Comparison of ENCODE assay signal across 1 cellular context in genomic region chr16:21260870-21261791, GRCh38.
TF ChIP-seq lines count a peak whose summit lies in the region.

No MANE protein-coding gene starts in this region.

TF ChIP-seq in HepG2, 621 proteins besides CTCF, POLR2A, EP300 and RAD21 (continued from another document and continues in another):
- TF ChIP-seq ZNF691 (CRISPR knock-in tag; IDR thresholded peaks at IDR 0.05; ENCODE audit: borderline replicate concordance, low read depth) (0 out of 2 replicates have a peak, but pooled peaks have one; percentile 65), MEIS2 (CRISPR knock-in tag; IDR thresholded peaks at IDR 0.05) (peak; percentile 87), ATF7-NPFF (CRISPR knock-in tag; IDR thresholded peaks at IDR 0.05; ENCODE audit: low read depth) (no peak), MAFF (IDR thresholded peaks at IDR 0.05; ENCODE audit: low read depth, low read length) (peak; percentile 64), ASH2L (IDR thresholded peaks at IDR 0.05; ENCODE audit: insufficient read length, low read depth, low read length) (peak; percentile 88), ZNF720 (CRISPR knock-in tag; IDR thresholded peaks at IDR 0.05) (no peak), ZBTB21 (CRISPR knock-in tag; IDR thresholded peaks at IDR 0.05) (peak; percentile 57), MLX (CRISPR knock-in tag; IDR thresholded peaks at IDR 0.05) (peak; percentile 85), ZNF775 (CRISPR knock-in tag; IDR thresholded peaks at IDR 0.05; ENCODE audit: borderline replicate concordance) (peak; percentile 87; the same call in 1 of the 2 replicates), FOXP1 (IDR thresholded peaks at IDR 0.05) (no peak), FOXP1 (CRISPR knock-in tag; IDR thresholded peaks at IDR 0.05) (peak; percentile 82; the same call in 1 of the 2 replicates), ZNF644 (CRISPR knock-in tag; IDR thresholded peaks at IDR 0.05; ENCODE audit: low read depth) (peak; percentile 96), HDAC2 (CRISPR knock-in tag; IDR thresholded peaks at IDR 0.05) (peak; percentile 99), MYPOP (CRISPR knock-in tag; IDR thresholded peaks at IDR 0.05) (peak; percentile 69), ZBTB43 (CRISPR knock-in tag; conservative IDR thresholded peaks at IDR 0.05) (peak; percentile 63; the same call in 1 of the 2 replicates), ZNF782 (CRISPR knock-in tag; IDR thresholded peaks at IDR 0.05; ENCODE audit: borderline replicate concordance) (no peak), TEAD3 (CRISPR knock-in tag; optimal IDR thresholded peaks at IDR 0.05; ENCODE audit: borderline replicate concordance) (peak; percentile 78), DMAP1 (CRISPR knock-in tag; IDR thresholded peaks at IDR 0.05) (peak; percentile 34; the same call in 1 of the 2 replicates), CREB1 (IDR thresholded peaks at IDR 0.05) (peak; percentile 73; the same call in 1 of the 2 replicates), CREB1 (CRISPR knock-in tag; IDR thresholded peaks at IDR 0.05) (peak; percentile 86), ATM (IDR thresholded peaks at IDR 0.05; ENCODE audit: borderline replicate concordance) (no peak), ZNF879 (CRISPR knock-in tag; IDR thresholded peaks at IDR 0.05) (no peak), TERF1 (CRISPR knock-in tag; IDR thresholded peaks at IDR 0.05) (no peak), PITX1 (CRISPR knock-in tag; IDR thresholded peaks at IDR 0.05) (peak; percentile 98), SCMH1 (CRISPR knock-in tag; IDR thresholded peaks at IDR 0.05; ENCODE audit: borderline replicate concordance) (no peak), MXD4 (CRISPR knock-in tag; IDR thresholded peaks at IDR 0.05) (peak; percentile 78), NR2C2 (CRISPR knock-in tag; IDR thresholded peaks at IDR 0.05; ENCODE audit: borderline replicate concordance) (peak; percentile 93), SIX4 (CRISPR knock-in tag; IDR thresholded peaks at IDR 0.05) (peak; percentile 83), XRCC5 (optimal IDR thresholded peaks at IDR 0.05; ENCODE audit: low read length) (peak; percentile 90), ARHGAP35 (CRISPR knock-in tag; IDR thresholded peaks at IDR 0.05; ENCODE audit: borderline replicate concordance) (0 out of 2 replicates have a peak, but pooled peaks have one; percentile 91), NCOR1 (IDR thresholded peaks at IDR 0.05; ENCODE audit: borderline replicate concordance, low read length) (peak; percentile 98), FOXK1 (CRISPR knock-in tag; IDR thresholded peaks at IDR 0.05; ENCODE audit: borderline replicate concordance, low read depth) (peak; percentile 75; the same call in 1 of the 2 replicates), HIVEP1 (CRISPR knock-in tag; IDR thresholded peaks at IDR 0.05) (no peak), LBX2 (CRISPR knock-in tag; IDR thresholded peaks at IDR 0.05; ENCODE audit: borderline replicate concordance) (no peak), PHF8 (CRISPR knock-in tag; IDR thresholded peaks at IDR 0.05) (peak; percentile 63; the same call in 1 of the 2 replicates), HOXA3 (CRISPR knock-in tag; IDR thresholded peaks at IDR 0.05) (peak; percentile 89), ZNF772 (CRISPR knock-in tag; IDR thresholded peaks at IDR 0.05) (peak; percentile 46; the same call in 1 of the 2 replicates), YEATS2 (CRISPR knock-in tag; IDR thresholded peaks at IDR 0.05; ENCODE audit: borderline replicate concordance) (peak; percentile 80; the same call in 1 of the 2 replicates), HINFP (CRISPR knock-in tag; IDR thresholded peaks at IDR 0.05; ENCODE audit: low read depth) (no peak; the same call in 1 of the 2 replicates), MTA1 (CRISPR knock-in tag; IDR thresholded peaks at IDR 0.05; ENCODE audit: borderline replicate concordance) (no peak; the same call in 1 of the 2 replicates), ZNF639 (CRISPR knock-in tag; conservative IDR thresholded peaks at IDR 0.05) (no peak; the same call in 1 of the 2 replicates), ZFP82 (CRISPR knock-in tag; IDR thresholded peaks at IDR 0.05; ENCODE audit: borderline replicate concordance) (peak; percentile 61; the same call in 1 of the 2 replicates), AHR (CRISPR knock-in tag; IDR thresholded peaks at IDR 0.05) (peak; percentile 87; the same call in 1 of the 2 replicates), ZNF18 (CRISPR knock-in tag; IDR thresholded peaks at IDR 0.05; ENCODE audit: insufficient replicate concordance) (peak; percentile 81), DPF2 (CRISPR knock-in tag; IDR thresholded peaks at IDR 0.05; ENCODE audit: borderline replicate concordance, low read depth) (no peak; the same call in 1 of the 2 replicates), SPEN (CRISPR knock-in tag; IDR thresholded peaks at IDR 0.05; ENCODE audit: low read depth) (peak; percentile 83; the same call in 1 of the 2 replicates), HNRNPH1 (optimal IDR thresholded peaks at IDR 0.05; ENCODE audit: low read depth, low read length) (no peak), RERE (CRISPR knock-in tag; IDR thresholded peaks at IDR 0.05; ENCODE audit: low read depth) (peak; percentile 70; the same call in 1 of the 2 replicates), GLI4 (CRISPR knock-in tag; IDR thresholded peaks at IDR 0.05; ENCODE audit: borderline replicate concordance) (no peak), ZNF263 (CRISPR knock-in tag; IDR thresholded peaks at IDR 0.05) (peak; percentile 87), ATF2 (CRISPR knock-in tag; IDR thresholded peaks at IDR 0.05) (peak; percentile 93)
